Comparison of ENCODE assay signal across 13 cellular contexts in the genomic region with DNA sequence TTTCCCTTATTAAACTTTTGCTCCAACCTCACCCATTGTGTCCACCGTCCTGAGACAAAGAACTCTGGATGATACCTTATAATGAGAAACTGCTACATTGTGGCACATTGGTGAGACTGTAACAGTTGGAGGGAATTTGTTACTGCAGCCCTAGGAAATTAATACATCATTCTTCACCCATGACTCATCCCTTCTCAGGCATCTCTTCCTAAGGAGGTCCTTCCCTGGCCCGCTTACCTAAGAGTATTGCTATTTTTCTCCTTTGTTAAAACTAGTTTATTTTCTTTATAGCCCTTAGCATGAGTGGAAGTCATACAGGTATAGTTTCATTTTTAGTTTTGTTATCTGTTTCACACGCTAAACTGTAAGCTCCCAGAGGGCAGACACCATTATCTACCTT.
A peak's percentile ranks its signal among the peaks of the same experiment; 100 is the strongest.
DNase-seq lines count a peak whose midpoint lies in the region.
"Had no signal": no experiment of that assay in that cellular context is flagged by ENCODE, and none has a peak within 500 bp of the region (broad histone marks: within the 10 kb centered on the region; RNA-seq: fewer than 3 reads in every experiment).

No MANE protein-coding gene starts in this region.

- peak; percentile 58 for DNase-seq in A172 (ENCODE audit: low spot score)
- DNase-seq in HS-5 (ENCODE audit: low read depth), result peak; percentile 31
- DNase-seq in astrocyte of the hippocampus (ENCODE audit: low read depth, low spot score), result peak; percentile 84
- peak; percentile 67 for DNase-seq in glomerular visceral epithelial cell (ENCODE audit: extremely low spot score)
- no peak for DNase-seq in SJCRH30
- no peak for DNase-seq in stimulated activated naive CD4-positive, alpha-beta T cell (lab: John Stamatoyannopoulos, UW)
- DNase-seq in NCI-H2227 treated with DMSO at 0.1 percent for 48 hours (lab: John Stamatoyannopoulos, UW), result no peak
- no peak for DNase-seq in inferior parietal cortex (ENCODE audit: extremely low spot score)
- DNase-seq: activated CD4-positive, CD25-positive, alpha-beta regulatory T cell; DMS 273 treated with DMSO at 0.1 percent for 48 hours; head of caudate nucleus; NCI-H1930 had no signal

- H3K4me3 ChIP-seq in SJCRH30, result no peak overlapping the region
- H3K4me3 ChIP-seq: coronary artery had no signal

- H3K27ac ChIP-seq in SJCRH30, result no peak overlapping the region
- H3K27ac ChIP-seq: coronary artery had no signal

- no peaks in the 10 kb centered on the region for H3K9me3 ChIP-seq in SJCRH30 (replicated peaks)

- H3K4me1 ChIP-seq in SJCRH30, result peaks cover 3% of the 10 kb centered on the region; the same call in 1 of the 2 replicates

- no peaks in the 10 kb centered on the region for H3K36me3 ChIP-seq in SJCRH30

- H3K27me3 ChIP-seq in SJCRH30, result no peaks in the 10 kb centered on the region

Comparison
In these comparisons a context has a peak if more than half of its experiments do, and no peak if none do; other contexts are left out.
1. DNase-seq: peak in A172 (single experiment), HS-5 (single experiment), astrocyte of the hippocampus (single experiment) and glomerular visceral epithelial cell (single experiment); none in SJCRH30 (0 of 2), stimulated activated naive CD4-positive, alpha-beta T cell (0 of 6), NCI-H2227 treated with DMSO at 0.1 percent for 48 hours (single experiment) and inferior parietal cortex (single experiment).